27 cellular contexts compared by ENCODE assay signal in genomic region chr1:84489766-84490165, GRCh38.
"Had no signal": no experiment of that assay in that cellular context is flagged by ENCODE, and none has a peak within 500 bp of the region (broad histone marks: within the 10 kb centered on the region; RNA-seq: fewer than 3 reads in every experiment).

No MANE protein-coding gene starts in this region.

- ATAC-seq: activated CD8-positive, alpha-beta T cell treated with anti-CD3 and anti-CD28 coated beads for 36 hours; activated T-cell treated with anti-CD3 and anti-CD28 coated beads, Interleukin-2, amount 50 U/mL, for 72 hours; Panc1; Right ventricle myocardium inferior; T-cell had no signal

- H3K4me3 ChIP-seq: adrenal gland, breast epithelium, MG63, SK-N-MC had no signal

- H3K27me3 ChIP-seq: adrenal gland, breast epithelium, MG63 had no signal

- H3K27ac Mint-ChIP-seq: activated CD8-positive, alpha-beta T cell treated with anti-CD3 and anti-CD28 coated beads for 36 hours; activated naive CD4-positive, alpha-beta T cell treated with anti-CD3 and anti-CD28 coated beads, Interleukin-2, amount 10 ng/mL, durations not matched to agents 7 days and 5 days; activated naive CD8-positive, alpha-beta T cell treated with anti-CD3 and anti-CD28 coated beads for 36 hours; activated T-cell treated with anti-CD3 and anti-CD28 coated beads, Interleukin-2, amount 50 U/mL, for 72 hours; activated T-helper 2 cell treated with anti-CD3 and anti-CD28 coated beads, Interferon-gamma antibody, Interleukin-2, Interleukin-4, amounts not matched to agents 10 μg/mL and 5 μg/mL and 100 μg/mL, durations not matched to agents 14 hours and 24 hours and 36 hours had no signal

- H3K9me3 ChIP-seq: adrenal gland, breast epithelium, MG63 had no signal

- DNase-seq: activated CD4-positive, CD25-positive, alpha-beta regulatory T cell; activated CD8-positive, alpha-beta memory T cell treated with anti-CD3 and anti-CD28 coated beads, Interleukin-2, amount 50 U/mL, for 4 hours; activated CD8-positive, alpha-beta T cell treated with anti-CD3 and anti-CD28 coated beads for 36 hours; activated gamma-delta T cell treated with Interleukin-2 at 50 U/mL for 16 hours; activated naive CD4-positive, alpha-beta T cell treated with anti-CD3 and anti-CD28 coated beads, Interleukin-2, amount 10 ng/mL, durations not matched to agents 7 days and 5 days; activated naive CD8-positive, alpha-beta T cell treated with anti-CD3 and anti-CD28 coated beads for 36 hours; activated T-cell treated with anti-CD3 and anti-CD28 coated beads, Interleukin-2, amount 50 U/mL, for 72 hours; adrenal gland; aorta; MG63; MV-4-11; NCI-H1092 treated with DMSO at 0.1 percent for 48 hours; NCI-H1436; NCI-H187; NCI-H2081; NCI-H510A treated with DMSO at 0.1 percent for 48 hours; NCI-H69; NK-92 treated with Interleukin-12 subunit alpha and Interleukin-12 subunit beta, amount 100 ng/mL, for 24 hours; OCI-M1; RPMI8226; T-cell had no signal

- H3K27me3 Mint-ChIP-seq: activated CD8-positive, alpha-beta T cell treated with anti-CD3 and anti-CD28 coated beads for 36 hours; activated naive CD4-positive, alpha-beta T cell treated with anti-CD3 and anti-CD28 coated beads, Interleukin-2, amount 10 ng/mL, durations not matched to agents 7 days and 5 days; activated naive CD8-positive, alpha-beta T cell treated with anti-CD3 and anti-CD28 coated beads for 36 hours; T-cell had no signal

- H3K4me3 Mint-ChIP-seq: activated CD8-positive, alpha-beta T cell treated with anti-CD3 and anti-CD28 coated beads for 36 hours; activated naive CD4-positive, alpha-beta T cell treated with anti-CD3 and anti-CD28 coated beads, Interleukin-2, amount 10 ng/mL, durations not matched to agents 7 days and 5 days; activated naive CD8-positive, alpha-beta T cell treated with anti-CD3 and anti-CD28 coated beads for 36 hours; activated T-cell treated with anti-CD3 and anti-CD28 coated beads, Interleukin-2, amount 50 U/mL, for 72 hours; T-cell had no signal

- H3K36me3 ChIP-seq: breast epithelium had no signal

- H3K27ac ChIP-seq: adrenal gland, breast epithelium, SK-N-MC, VCaP had no signal

- H3K4me1 ChIP-seq: adrenal gland, breast epithelium had no signal
